Comparison of ENCODE assay signal across 13 cellular contexts in the genomic region with DNA sequence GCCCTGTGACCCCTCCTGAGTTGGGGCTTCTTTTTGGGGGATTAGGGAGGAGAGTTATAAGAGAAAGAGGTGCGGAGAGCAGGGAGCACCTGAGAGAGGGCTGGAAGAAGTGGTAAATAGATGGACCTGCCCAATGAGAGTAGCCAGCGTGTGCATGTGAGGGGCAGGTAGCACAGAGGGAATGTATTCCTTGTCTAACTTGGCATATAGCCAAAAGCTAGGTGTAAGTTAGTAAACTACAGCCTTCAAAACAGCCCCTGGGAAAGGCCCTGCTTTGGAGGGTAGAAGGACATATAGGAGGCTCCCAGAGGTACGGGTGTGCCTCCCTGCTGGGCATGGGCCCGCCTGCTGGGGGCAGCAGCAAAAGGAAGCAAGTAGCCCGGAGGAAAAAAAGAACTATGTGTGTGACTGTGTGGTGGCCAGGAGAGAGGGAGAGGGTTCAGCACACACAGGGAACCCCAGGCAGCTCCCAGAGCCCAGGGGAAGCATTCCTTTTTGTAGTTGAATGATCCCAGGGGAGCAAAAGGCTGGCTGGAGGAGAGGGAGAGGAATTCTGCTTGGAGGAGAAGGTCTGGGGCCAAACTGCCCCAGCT. TPM values are rescaled to one million over a fixed set of nuclear protein-coding genes. Genes with fewer than 3 reads are reported as not detected.
DNase-seq lines count a peak whose midpoint lies in the region; ATAC-seq and TF ChIP-seq lines count a peak whose summit lies in the region.
"Had no signal": no experiment of that assay in that cellular context is flagged by ENCODE, and none has a peak within 500 bp of the region (broad histone marks: within the 10 kb centered on the region; RNA-seq: fewer than 3 reads in every experiment).

No MANE protein-coding gene starts in this region.

- H3K4ac ChIP-seq in neuronal stem cell (ENCODE audit: low read length): no peak overlapping the region

- H3K23ac ChIP-seq in neuronal stem cell (ENCODE audit: low read depth, low read length, poor library complexity): no peak overlapping the region

- H2BK120ac ChIP-seq in neuronal stem cell (ENCODE audit: low read depth, low read length): no peak overlapping the region

- H3K4me3 ChIP-seq in cardiac fibroblast (replicated peaks in 1 of 2; ENCODE audit: low read depth in 2 of 2, low read length in 2 of 2) (no peak overlapping the region), neuronal stem cell (ENCODE audit: low read length in 2 of 2) (no peak overlapping the region)

- no peak overlapping the region for H2BK15ac ChIP-seq in neuronal stem cell (ENCODE audit: low read length)

- H2AFZ ChIP-seq in neuronal stem cell (ENCODE audit: low read length): no peak overlapping the region

- H3K36me3 ChIP-seq in neuronal stem cell (replicated peaks in 1 of 2; ENCODE audit: control insufficient read depth in 2 of 2, insufficient read depth in 2 of 2, low read length in 2 of 2): peaks cover 0 to 2% of the 10 kb centered on the region in 2 donors

- H2BK12ac ChIP-seq in neuronal stem cell (ENCODE audit: low read length): no peak overlapping the region

- H3K4me2 ChIP-seq in neuronal stem cell (ENCODE audit: insufficient read depth, low read length, poor library complexity, severe bottlenecking): no peak overlapping the region

- H3K9ac ChIP-seq in neuronal stem cell (ENCODE audit: low read depth, low read length, poor library complexity): no peak overlapping the region

- no peak overlapping the region for H4K91ac ChIP-seq in neuronal stem cell (ENCODE audit: low read depth, low read length, poor library complexity)

- peaks cover under 1% of the 10 kb centered on the region for H3K79me1 ChIP-seq in neuronal stem cell (ENCODE audit: low read depth, low read length)

- H3K14ac ChIP-seq in neuronal stem cell (ENCODE audit: low read length): no peak overlapping the region

- H3K18ac ChIP-seq in neuronal stem cell (ENCODE audit: low read length): no peak overlapping the region

- H3K4me1 ChIP-seq in neuronal stem cell (ENCODE audit: control insufficient read depth in 2 of 2, insufficient read depth in 1 of 2, low read depth in 1 of 2, low read length in 2 of 2): peaks cover 0 to 26% of the 10 kb centered on the region in 2 donors

- TF ChIP-seq CTCF in cardiac fibroblast (IDR thresholded peaks at IDR 0.05; ENCODE audit: low read depth, low read length): peak; percentile 11

- DNase-seq in DMS53 (lab: John Stamatoyannopoulos, UW) (peak; percentile 45), DMS53 treated with DMSO at 0.1 percent for 48 hours (lab: John Stamatoyannopoulos, UW; ENCODE audit: unreplicated experiment) (no peak), HuH-7 (ENCODE audit: low spot score) (peak; percentile 57), cardiac fibroblast (ENCODE audit: low read depth in 2 of 2) (no peak), neuronal stem cell (ENCODE audit: low spot score) (no peak), ureter (ENCODE audit: low spot score) (no peak), NCI-H774 (lab: John Stamatoyannopoulos, UW) (no peak)
- DNase-seq: activated T-cell treated with anti-CD3 and anti-CD28 coated beads, Interleukin-2, amount 50 U/mL, for 1 hour; cerebellar nuclear complex; foreskin melanocyte; GF-D8 had no signal

- no peaks in the 10 kb centered on the region for H3K27me3 ChIP-seq in neuronal stem cell (ENCODE audit: control insufficient read depth in 3 of 3, insufficient read depth in 3 of 3, low read depth in 1 of 3, low read length in 3 of 3)

- no peak overlapping the region for H4K8ac ChIP-seq in neuronal stem cell (ENCODE audit: low read depth, low read length)

- no peaks in the 10 kb centered on the region for H3K9me3 ChIP-seq in neuronal stem cell (replicated peaks in 1 of 2; ENCODE audit: control insufficient read depth in 2 of 2, insufficient read depth in 1 of 2, low read depth in 1 of 2, low read length in 2 of 2)

- H2BK5ac ChIP-seq in neuronal stem cell (ENCODE audit: low read length): no peak overlapping the region

- H3K27ac ChIP-seq in neuronal stem cell (replicated peaks; ENCODE audit: low read length): no peak overlapping the region

- ATAC-seq in GM21737 (IDR thresholded peaks at IDR 0.05; ENCODE audit: unreplicated experiment): no peak

- WGBS in neuronal stem cell (ENCODE audit: extremely low coverage in 2 of 2, insufficient read length in 2 of 2, insufficient replicate concordance in 1 of 2), 2 donors: no CpG with 5 or more reads among the region's 5 CpGs

- H2AK5ac ChIP-seq in neuronal stem cell (ENCODE audit: low read depth, low read length): peak overlapping the region; percentile 25

RNA-seq across cellular contexts. Expression of gene TCF7L1, which starts 48.0 kb away (rescaled TPM):
- polyA plus RNA-seq in neuronal stem cell (2013, experiment 1 of 2): 67.8 TPM
- 68.6 TPM for polyA plus RNA-seq in neuronal stem cell (2013, experiment 2 of 2)
- 15.5 TPM for total RNA-seq in ureter
- total RNA-seq: HT-29 had no signal

Comparison
In these comparisons a context has a peak if more than half of its experiments do, and no peak if none do; other contexts are left out.
1. DNase-seq: peak in DMS53 (single experiment) and HuH-7 (single experiment); none in DMS53 treated with DMSO at 0.1 percent for 48 hours (single experiment), cardiac fibroblast (0 of 2), neuronal stem cell (single experiment), ureter (single experiment) and NCI-H774 (single experiment).